12 cellular contexts compared by ENCODE assay signal in genomic region chr1:21297975-21298374, GRCh38. TPM values are rescaled to one million over a fixed set of nuclear protein-coding genes. Genes with fewer than 3 reads are reported as not detected.
DNase-seq lines count a peak whose midpoint lies in the region; ATAC-seq and TF ChIP-seq lines count a peak whose summit lies in the region.
"Had no signal": no experiment of that assay in that cellular context is flagged by ENCODE, and none has a peak within 500 bp of the region (broad histone marks: within the 10 kb centered on the region; RNA-seq: fewer than 3 reads in every experiment).

No MANE protein-coding gene starts in this region.

- peak overlapping the region in 1 of 2 donors; percentile 10 for H3K4me3 Mint-ChIP-seq in activated T-cell treated with anti-CD3 and anti-CD28 coated beads, Interleukin-2, amount 50 U/mL, for 72 hours
- H3K4me3 Mint-ChIP-seq in activated T-helper 17 cell treated with anti-CD3 and anti-CD28 coated beads, Interleukin-2, amount 50 U/mL, for 72 hours: peak overlapping the region; percentile 82

- no peaks in the 10 kb centered on the region for H3K9me3 Mint-ChIP-seq in activated T-cell treated with anti-CD3 and anti-CD28 coated beads, Interleukin-2, amount 50 U/mL, for 72 hours
- H3K9me3 Mint-ChIP-seq in activated T-helper 17 cell treated with anti-CD3 and anti-CD28 coated beads, Interleukin-2, amount 50 U/mL, for 72 hours: no peaks in the 10 kb centered on the region

- DNase-seq in activated T-cell treated with anti-CD3 and anti-CD28 coated beads, Interleukin-2, amount 50 U/mL, for 72 hours: no peak
- DNase-seq in activated T-cell treated with anti-CD3 and anti-CD28 coated beads, Interleukin-2, amount 50 U/mL, for 1 hour: no peak
- DNase-seq in Right ventricle myocardium superior (peak; percentile 69), tibial artery (peak; percentile 81 to 87), C1 segment of cervical spinal cord (lab: John Stamatoyannopoulos, UW) (no peak), midbrain (lab: John Stamatoyannopoulos, UW) (no peak), GM13977 (ENCODE audit: low spot score) (no peak)
- DNase-seq: dorsolateral prefrontal cortex, NCI-H2081, nucleus accumbens, SHP77 had no signal

- no peak for ATAC-seq in activated T-cell treated with anti-CD3 and anti-CD28 coated beads, Interleukin-2, amount 50 U/mL, for 72 hours (replicated peaks in 1 of 2)
- ATAC-seq in activated T-helper 17 cell treated with anti-CD3 and anti-CD28 coated beads, Interleukin-2, amount 50 U/mL, for 72 hours (replicated peaks): no peak
- peak; percentile 44 for ATAC-seq in Right ventricle myocardium superior (ENCODE audit: poor library complexity)

- H3K9me3 ChIP-seq in tibial artery: no peaks in the 10 kb centered on the region

- peaks cover 0 to 92% (median 58%) of the 10 kb centered on the region in 4 donors for H3K4me1 ChIP-seq in tibial artery

- intact Hi-C loops in Right ventricle myocardium superior (cut with DNase I): no loop called here
- intact Hi-C loops in tibial artery (cut with DNase I; ENCODE audit: low total_unique reads): no loop called here

- peak overlapping the region in 1 of 2 donors; percentile 51 for H3K27ac ChIP-seq in tibial artery

- H3K36me3 Mint-ChIP-seq in activated T-cell treated with anti-CD3 and anti-CD28 coated beads, Interleukin-2, amount 50 U/mL, for 72 hours (ENCODE audit: insufficient read depth in 2 of 2): peaks cover 3 to 4% of the 10 kb centered on the region in 2 donors
- H3K36me3 Mint-ChIP-seq in activated T-helper 17 cell treated with anti-CD3 and anti-CD28 coated beads, Interleukin-2, amount 50 U/mL, for 72 hours (ENCODE audit: low read depth): peaks cover 52% of the 10 kb centered on the region

- H3K27me3 ChIP-seq in tibial artery: no peaks in the 10 kb centered on the region
- H3K27me3 ChIP-seq: dorsolateral prefrontal cortex had no signal

- H3K27ac Mint-ChIP-seq in activated T-cell treated with anti-CD3 and anti-CD28 coated beads, Interleukin-2, amount 50 U/mL, for 72 hours: peak overlapping the region; percentile 95
- H3K27ac Mint-ChIP-seq in activated T-helper 17 cell treated with anti-CD3 and anti-CD28 coated beads, Interleukin-2, amount 50 U/mL, for 72 hours: peak overlapping the region; percentile 99

- TF ChIP-seq CTCF in tibial artery (IDR thresholded peaks at IDR 0.05) (no peak), GM13977 (IDR thresholded peaks at IDR 0.05; ENCODE audit: extremely low read depth, insufficient read depth, missing control alignments) (no peak)

- no peak overlapping the region for H3K4me3 ChIP-seq in tibial artery
- H3K4me3 ChIP-seq: dorsolateral prefrontal cortex had no signal

- in situ Hi-C loops in GM13977 (cut with MboI; ENCODE audit: low pct_unique_long_range_greater_than_20kb, low sequenced_read_pairs, unreplicated experiment): no loop called here

- H3K27me3 Mint-ChIP-seq in activated T-cell treated with anti-CD3 and anti-CD28 coated beads, Interleukin-2, amount 50 U/mL, for 72 hours (ENCODE audit: low read depth): no peaks in the 10 kb centered on the region
- H3K27me3 Mint-ChIP-seq in activated T-helper 17 cell treated with anti-CD3 and anti-CD28 coated beads, Interleukin-2, amount 50 U/mL, for 72 hours: no peaks in the 10 kb centered on the region

- no peaks in the 10 kb centered on the region for H3K36me3 ChIP-seq in tibial artery

- H3K4me1 Mint-ChIP-seq in activated T-cell treated with anti-CD3 and anti-CD28 coated beads, Interleukin-2, amount 50 U/mL, for 72 hours (ENCODE audit: low read depth): peaks cover 81% of the 10 kb centered on the region
- H3K4me1 Mint-ChIP-seq in activated T-helper 17 cell treated with anti-CD3 and anti-CD28 coated beads, Interleukin-2, amount 50 U/mL, for 72 hours: peaks cover 53% of the 10 kb centered on the region

RNA-seq across cellular contexts. Expression of gene ECE1, which starts 7.7 kb away (rescaled TPM):
- total RNA-seq in activated T-cell treated with anti-CD3 and anti-CD28 coated beads, Interleukin-2, amount 50 U/mL, for 72 hours: 100 to 1,000 TPM; 159 to 193 TPM
- total RNA-seq in activated T-helper 17 cell treated with anti-CD3 and anti-CD28 coated beads, Interleukin-2, amount 50 U/mL, for 72 hours: 100 to 1,000 TPM in 1 of 2 donors, 10 to 100 TPM in 1; 75.4 to 219 TPM
- total RNA-seq in Right ventricle myocardium superior: 45.3 TPM

Comparison
In these comparisons a context has a peak if more than half of its experiments do, and no peak if none do; other contexts are left out.
1. DNase-seq: peak in Right ventricle myocardium superior (single experiment) and tibial artery (2 of 2); none in activated T-cell treated with anti-CD3 and anti-CD28 coated beads, Interleukin-2, amount 50 U/mL, for 72 hours (0 of 2), activated T-cell treated with anti-CD3 and anti-CD28 coated beads, Interleukin-2, amount 50 U/mL, for 1 hour (single experiment), C1 segment of cervical spinal cord (0 of 14), midbrain (single experiment) and GM13977 (single experiment).